In genomic region chr12:113853491-113853890, GRCh38 we compare ENCODE assay signal across 19 cellular contexts.
A peak's percentile ranks its signal among the peaks of the same experiment; 100 is the strongest.
DNase-seq lines count a peak whose midpoint lies in the region; ATAC-seq lines count a peak whose summit lies in the region.
"Had no signal": no experiment of that assay in that cellular context is flagged by ENCODE, and none has a peak within 500 bp of the region (broad histone marks: within the 10 kb centered on the region; RNA-seq: fewer than 3 reads in every experiment).

No MANE protein-coding gene starts in this region.

- ATAC-seq in GM19035 (IDR thresholded peaks at IDR 0.05; ENCODE audit: unreplicated experiment) (no peak), GM21390 (IDR thresholded peaks at IDR 0.05; ENCODE audit: unreplicated experiment) (no peak)
- ATAC-seq: A549; activated CD4-positive, alpha-beta T cell treated with anti-CD3 and anti-CD28 coated beads for 36 hours; esophagus mucosa; HCT116; natural killer cell; right lobe of liver had no signal

- in situ Hi-C loops in ACHN (cut with HindIII; ENCODE audit: low pct_ligation_motif_present, low pct_unique_long_range_greater_than_20kb, low sequenced_read_pairs) = no loop called here

- DNase-seq in NCI-H2107 treated with DMSO at 0.1 percent for 48 hours (lab: John Stamatoyannopoulos, UW; ENCODE audit: unreplicated experiment) = peak; percentile 72
- DNase-seq in NCI-H2107 (lab: John Stamatoyannopoulos, UW) = no peak
- DNase-seq in NCI-H2196 (lab: John Stamatoyannopoulos, UW; ENCODE audit: unreplicated experiment) = peak; percentile 56
- peak in 1 of 61 donors; percentile 9 for DNase-seq in caudate nucleus (lab: John Stamatoyannopoulos, UW)
- DNase-seq in substantia nigra (lab: John Stamatoyannopoulos, UW) = peak in 1 of 49 donors; percentile 37
- DNase-seq in ACHN = no peak
- DNase-seq: activated CD4-positive, alpha-beta T cell treated with anti-CD3 and anti-CD28 coated beads for 36 hours; effector CD8-positive, alpha-beta T cell; Karpas-422; natural killer cell; right lobe of liver; stimulated activated CD4-positive, alpha-beta T cell treated with anti-CD3 and anti-CD28 coated beads, Interleukin-15, amount 100 ng/mL, for 24 hours; testis had no signal

- H3K27ac ChIP-seq in caudate nucleus (ENCODE audit: low read depth, low read length) = peak overlapping the region; percentile 4
- peak overlapping the region; percentile 40 for H3K27ac ChIP-seq in substantia nigra (ENCODE audit: low read depth, low read length, poor library complexity, severe bottlenecking)
- H3K27ac ChIP-seq: A549, ascending aorta, right lobe of liver, testis had no signal

Comparison
In these comparisons a context has a peak if more than half of its experiments do, and no peak if none do; other contexts are left out.
1. DNase-seq: peak in NCI-H2107 treated with DMSO at 0.1 percent for 48 hours (single experiment) and NCI-H2196 (single experiment); none in NCI-H2107 (single experiment) and ACHN (single experiment).